9 cellular contexts compared by ENCODE assay signal in the genomic region with DNA sequence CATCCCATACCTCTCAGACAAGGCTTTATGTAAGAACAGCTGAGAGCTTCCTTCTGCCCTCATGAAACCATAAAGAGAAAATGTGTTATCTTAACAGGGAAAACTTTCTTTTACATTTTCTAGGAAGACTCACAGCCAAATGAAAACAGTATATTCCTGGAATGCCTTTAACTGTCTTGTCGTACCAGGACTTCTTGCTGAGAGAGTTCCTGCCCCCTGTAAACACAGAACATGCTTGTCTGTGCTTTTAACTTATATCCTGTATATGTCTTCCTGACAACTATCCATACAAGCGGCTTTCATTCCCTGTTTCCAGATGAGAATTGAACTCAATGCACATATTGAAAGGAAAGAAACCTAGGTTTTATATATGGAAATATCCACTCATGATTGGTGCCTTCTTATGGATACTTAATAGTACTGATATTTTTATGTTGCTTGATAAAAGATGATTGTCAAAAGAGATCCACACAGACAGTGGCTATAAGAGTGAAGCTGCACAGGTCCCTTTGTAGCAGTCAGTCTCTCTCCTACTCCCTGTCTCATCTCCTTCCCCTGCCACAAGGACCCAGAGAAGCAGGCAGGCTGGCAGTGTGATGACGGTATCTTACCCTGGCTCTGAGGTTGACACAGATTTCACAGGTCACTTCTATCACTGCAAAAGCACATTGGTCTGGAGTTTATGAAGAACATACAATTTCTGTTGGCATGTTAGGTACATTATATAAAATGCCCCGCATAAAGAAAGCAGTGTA.
DNase-seq lines count a peak whose midpoint lies in the region; ATAC-seq and TF ChIP-seq lines count a peak whose summit lies in the region.
"Had no signal": no experiment of that assay in that cellular context is flagged by ENCODE, and none has a peak within 500 bp of the region (broad histone marks: within the 10 kb centered on the region; RNA-seq: fewer than 3 reads in every experiment).

No MANE protein-coding gene starts in this region.

- peak overlapping the region; percentile 67 for H3K27ac ChIP-seq in PC-9
- no peak overlapping the region for H3K27ac ChIP-seq in SJCRH30

- peaks cover 5% of the 10 kb centered on the region for H3K36me3 Mint-ChIP-seq in mesothelial cell of epicardium

- peak overlapping the region; percentile 72 for H2AFZ ChIP-seq in PC-9

- peaks cover 9% of the 10 kb centered on the region; the same call in 1 of the 2 replicates for H3K9me3 ChIP-seq in PC-9 (ENCODE audit: insufficient read depth, low read depth)
- no peaks in the 10 kb centered on the region; the same call in 1 of the 2 replicates for H3K9me3 ChIP-seq in SJCRH30 (replicated peaks)
- H3K9me3 ChIP-seq: pancreas had no signal

- peaks cover 9% of the 10 kb centered on the region for H3K9me3 Mint-ChIP-seq in mesothelial cell of epicardium

- CTCF ChIA-PET in PC-9 (lab: Charles Lee) = no interaction called here

- no peaks in the 10 kb centered on the region; the same call in 1 of the 2 replicates for H3K9me2 ChIP-seq in PC-9 (ENCODE audit: insufficient read depth)

- intact Hi-C loops in PC-9 (cut with micrococcal nuclease; ENCODE audit: unreplicated experiment) = loop anchor here (1.0 to 10.0 kb wide), 7 partner anchors 65 to 432 kb away; partner anchors contain the start of genes AGR2 and AHR

- POLR2A ChIA-PET in PC-9 (lab: Charles Lee; ENCODE audit: unreplicated experiment) = no interaction called here

- ATAC-seq in GM18502 (IDR thresholded peaks at IDR 0.05; ENCODE audit: poor library complexity, unreplicated experiment) (peak; percentile 61), HG02798 (IDR thresholded peaks at IDR 0.05; ENCODE audit: poor library complexity, unreplicated experiment) (peak; percentile 55)

- H3K4me1 Mint-ChIP-seq in mesothelial cell of epicardium = peaks cover 8% of the 10 kb centered on the region

- peaks cover 25% of the 10 kb centered on the region for H3K4me1 ChIP-seq in PC-9 (replicated peaks; ENCODE audit: insufficient read depth)
- H3K4me1 ChIP-seq in SJCRH30 = peaks cover 7% of the 10 kb centered on the region
- H3K4me1 ChIP-seq: pancreas had no signal

- H3K36me3 ChIP-seq in PC-9 (ENCODE audit: low read depth) (no peaks in the 10 kb centered on the region), SJCRH30 (no peaks in the 10 kb centered on the region)
- H3K36me3 ChIP-seq: pancreas had no signal

- H3K79me2 ChIP-seq in PC-9 (ENCODE audit: low read depth) = no peaks in the 10 kb centered on the region

- H3K4me3 ChIP-seq in PC-9 (peak overlapping the region; percentile 21; the same call in 1 of the 2 replicates), SJCRH30 (no peak overlapping the region)
- H3K4me3 ChIP-seq: pancreas had no signal

- H3K27me3 Mint-ChIP-seq in mesothelial cell of epicardium (ENCODE audit: low read depth) = no peaks in the 10 kb centered on the region

- no peak overlapping the region for H3K4me3 Mint-ChIP-seq in mesothelial cell of epicardium

- H3K4me2 ChIP-seq in PC-9 = peak overlapping the region; percentile 64

- peaks cover 8% of the 10 kb centered on the region for H3F3A ChIP-seq in PC-9 (ENCODE audit: insufficient read depth, low read depth)

- H3K27ac Mint-ChIP-seq in mesothelial cell of epicardium = peak overlapping the region; percentile 57

- TSS peak; percentile 86 for BruUV-seq in PC-9 (replicated peaks; lab: Mats Ljungman, UMichigan)

- no peak for TF ChIP-seq CTCF in PC-9 (conservative IDR thresholded peaks at IDR 0.05)
- no peak for TF ChIP-seq CTCF in mesothelial cell of epicardium (IDR thresholded peaks at IDR 0.05; ENCODE audit: unreplicated experiment)

- DNase-seq in PC-9 (peak in 1 of 2 experiments; percentile 36), mesothelial cell of epicardium (ENCODE audit: low spot score in 2 of 2, unreplicated experiment in 2 of 2) (no peak), NK-92 (lab: John Stamatoyannopoulos, UW; ENCODE audit: unreplicated experiment) (no peak), SHP77 treated with DMSO at 0.1 percent for 48 hours (lab: John Stamatoyannopoulos, UW) (no peak), SJCRH30 (no peak)
- DNase-seq in activated naive CD4-positive, alpha-beta T cell treated with Interleukin-2 at 50 U/mL for 16 hours = peak; percentile 48

- H3K27me3 ChIP-seq in PC-9 (ENCODE audit: insufficient read depth, low read depth) (no peaks in the 10 kb centered on the region), SJCRH30 (no peaks in the 10 kb centered on the region)
- H3K27me3 ChIP-seq: pancreas had no signal

- H4K20me1 ChIP-seq in PC-9 (ENCODE audit: insufficient read depth) = no peaks in the 10 kb centered on the region
